Comparison of ENCODE assay signal across 17 cellular contexts in genomic region chr7:121166885-121167284, GRCh38.
DNase-seq lines count a peak whose midpoint lies in the region; ATAC-seq, FAIRE-seq and TF ChIP-seq lines count a peak whose summit lies in the region.
"Had no signal": no experiment of that assay in that cellular context is flagged by ENCODE, and none has a peak within 500 bp of the region (broad histone marks: within the 10 kb centered on the region; RNA-seq: fewer than 3 reads in every experiment).

No MANE protein-coding gene starts in this region.

- no peak overlapping the region for H4K8ac ChIP-seq in H9 (replicated peaks; ENCODE audit: insufficient read length, low read depth, low read length)

- WGBS in H9 (ENCODE audit: extremely low coverage, insufficient read length, low lambda C conversion rate): no CpG with 5 or more reads among the region's 3 CpGs

- DNase-seq in H9 (no peak), SJCRH30 (peak; percentile 76 to 92), myocyte (ENCODE audit: low read depth) (peak; percentile 34), D721Med (ENCODE audit: insufficient read length, low spot score) (no peak)
- no peak for DNase-seq in activated CD4-positive, alpha-beta T cell treated with anti-CD3 and anti-CD28 coated beads for 4 hours
- DNase-seq: CD8-positive, alpha-beta memory T cell; GF-D8; HCEC 1CT; NCI-H1092; NCI-H2081 treated with DMSO at 0.1 percent for 48 hours; NCI-H510A; NCI-H774; Peyer's patch; Right ventricle myocardium superior had no signal

- H3K27me3 ChIP-seq in H9 (ENCODE audit: insufficient read depth, low read length): no peaks in the 10 kb centered on the region
- H3K27me3 ChIP-seq in SJCRH30: no peaks in the 10 kb centered on the region
- H3K27me3 ChIP-seq: Peyer's patch had no signal

- no peak overlapping the region for H3K27ac ChIP-seq in H9 (ENCODE audit: insufficient read length, low read depth, low read length)
- peak overlapping the region; percentile 41 for H3K27ac ChIP-seq in SJCRH30
- H3K27ac ChIP-seq: Peyer's patch had no signal

- H3K27me3 Mint-ChIP-seq in H9 (ENCODE audit: low read depth): no peaks in the 10 kb centered on the region

- no peak for ATAC-seq in GM21381 (IDR thresholded peaks at IDR 0.05; ENCODE audit: unreplicated experiment)
- no peak for ATAC-seq in HG03521 (IDR thresholded peaks at IDR 0.05; ENCODE audit: unreplicated experiment)

- no peak overlapping the region for H4K91ac ChIP-seq in H9 (ENCODE audit: insufficient read length, low read depth, low read length)

- no peak overlapping the region for H3K4me3 ChIP-seq in SJCRH30
- H3K4me3 ChIP-seq: Peyer's patch had no signal

- H2BK20ac ChIP-seq in H9 (ENCODE audit: low read depth, low read length, poor library complexity, severe bottlenecking): no peak overlapping the region

- no peak overlapping the region for H3K14ac ChIP-seq in H9 (ENCODE audit: insufficient read depth, low read length)

- H2BK5ac ChIP-seq in H9 (ENCODE audit: insufficient read length, low read length): no peak overlapping the region

- no peaks in the 10 kb centered on the region for H3K4me1 ChIP-seq in H9 (ENCODE audit: insufficient read depth, low read length)
- H3K4me1 ChIP-seq in SJCRH30: peaks cover 13% of the 10 kb centered on the region
- H3K4me1 ChIP-seq: Peyer's patch had no signal

- H3K79me1 ChIP-seq in H9 (ENCODE audit: insufficient read depth, low read depth, low read length, poor library complexity, severe bottlenecking): no peaks in the 10 kb centered on the region

- TF ChIP-seq CTCF in H9 (conservative IDR thresholded peaks at IDR 0.05) (no peak), D721Med (IDR thresholded peaks at IDR 0.05; ENCODE audit: insufficient read depth, missing control alignments) (no peak)

- H3K9me3 Mint-ChIP-seq in H9: no peaks in the 10 kb centered on the region; a peak in 1 of 5 replicates
- H3K9me3 Mint-ChIP-seq: CD8-positive, alpha-beta memory T cell; T-helper 1 cell treated with Interleukin-12 subunit alpha and Interleukin-12 subunit beta and Interleukin-4 antibody, amounts not matched to agents 30 μg/mL and 1 μg/mL, for 36 hours had no signal

- no peak overlapping the region for H2BK12ac ChIP-seq in H9 (ENCODE audit: insufficient read length, low read depth, low read length)

- H2BK120ac ChIP-seq in H9 (ENCODE audit: low read depth, low read length, poor library complexity, severe bottlenecking): no peak overlapping the region

- H2AK5ac ChIP-seq in H9 (ENCODE audit: insufficient read length, low read length): no peak overlapping the region

- H3K79me2 ChIP-seq in H9 (ENCODE audit: insufficient read depth, low read length): no peaks in the 10 kb centered on the region

- no peak overlapping the region for H3K4me3 Mint-ChIP-seq in H9
- H3K4me3 Mint-ChIP-seq: CD8-positive, alpha-beta memory T cell; T-helper 1 cell treated with Interleukin-12 subunit alpha and Interleukin-12 subunit beta and Interleukin-4 antibody, amounts not matched to agents 30 μg/mL and 1 μg/mL, for 36 hours had no signal

- H2AFZ ChIP-seq in H9 (ENCODE audit: low read length): peak overlapping the region; percentile 64

- no peak overlapping the region for H4K5ac ChIP-seq in H9 (ENCODE audit: insufficient read length, low read depth, low read length)

- H3K9me3 ChIP-seq in H9 (ENCODE audit: control insufficient read depth, low read depth, low read length) (no peaks in the 10 kb centered on the region), SJCRH30 (replicated peaks) (no peaks in the 10 kb centered on the region)
- H3K9me3 ChIP-seq: Peyer's patch had no signal

- no peak overlapping the region for H3K18ac ChIP-seq in H9 (ENCODE audit: insufficient read length, low read depth, low read length)

- H3K36me3 ChIP-seq in SJCRH30: no peaks in the 10 kb centered on the region
- H3K36me3 ChIP-seq: Peyer's patch had no signal

- H3T11ph ChIP-seq in H9 (ENCODE audit: low read length): no peak overlapping the region

- H3K27ac Mint-ChIP-seq in H9: no peak overlapping the region
- H3K27ac Mint-ChIP-seq: CD8-positive, alpha-beta memory T cell; T-helper 1 cell treated with Interleukin-12 subunit alpha and Interleukin-12 subunit beta and Interleukin-4 antibody, amounts not matched to agents 30 μg/mL and 1 μg/mL, for 36 hours had no signal

- no peaks in the 10 kb centered on the region for H3K36me3 Mint-ChIP-seq in H9 (ENCODE audit: insufficient read depth in 1 of 3, low read depth in 3 of 3)
- H3K36me3 Mint-ChIP-seq: CD8-positive, alpha-beta memory T cell had no signal

- FAIRE-seq in D721Med (lab: Jason Lieb, UNC): no peak

- no peak overlapping the region for H3K4me2 ChIP-seq in H9 (ENCODE audit: insufficient read depth, insufficient read length, low read length)

- no peak overlapping the region for H3K9ac ChIP-seq in H9 (ENCODE audit: extremely low read depth, insufficient read length, low read length)

- H3K56ac ChIP-seq in H9 (ENCODE audit: insufficient read length, low read depth, low read length): no peak overlapping the region

- no peaks in the 10 kb centered on the region for H4K20me1 ChIP-seq in H9 (ENCODE audit: control insufficient read depth, insufficient read depth, insufficient read length)

- no peak overlapping the region for H2BK15ac ChIP-seq in H9 (ENCODE audit: low read depth, low read length)

- peaks cover 8 to 9% of the 10 kb centered on the region in 2 experiments; a peak in 3 of 4 replicates for H3K4me1 Mint-ChIP-seq in H9
- H3K4me1 Mint-ChIP-seq: CD8-positive, alpha-beta memory T cell had no signal

- H3K23me2 ChIP-seq in H9 (ENCODE audit: insufficient read length, low read depth, low read length, poor library complexity, severe bottlenecking): no peaks in the 10 kb centered on the region

- H3K4ac ChIP-seq in H9 (ENCODE audit: low read depth, low read length): no peak overlapping the region

- no peak overlapping the region for H3K23ac ChIP-seq in H9 (ENCODE audit: insufficient read length, low read depth, low read length)

Comparison
In these comparisons a context has a peak if more than half of its experiments do, and no peak if none do; other contexts are left out.
1. DNase-seq: peak in SJCRH30 (2 of 2) and myocyte (single experiment); none in H9 (single experiment), activated CD4-positive, alpha-beta T cell treated with anti-CD3 and anti-CD28 coated beads for 4 hours (0 of 2) and D721Med (single experiment).